13 cellular contexts compared by ENCODE assay signal in genomic region chr16:66619036-66619435, GRCh38. TPM values are rescaled to one million over a fixed set of nuclear protein-coding genes. Genes with fewer than 3 reads are reported as not detected.
DNase-seq lines count a peak whose midpoint lies in the region; ATAC-seq and TF ChIP-seq lines count a peak whose summit lies in the region.
"Had no signal": no experiment of that assay in that cellular context is flagged by ENCODE, and none has a peak within 500 bp of the region (broad histone marks: within the 10 kb centered on the region; RNA-seq: fewer than 3 reads in every experiment).

No MANE protein-coding gene starts in this region.

- in situ Hi-C loops in mammary epithelial cell (cut with MboI; ENCODE audit: low sequenced_read_pairs in 2 of 2): loop anchor here in 1 of 2 donors (25.0 kb wide), 1 partner anchor 243 kb away; no protein-coding TSS in a partner anchor

- DNase-seq in A673 (ENCODE audit: low spot score): no peak
- peak; percentile 60 for DNase-seq in LHCN-M2 (ENCODE audit: low read depth)
- peak; percentile 19 for DNase-seq in mammary epithelial cell
- DNase-seq in mesothelial cell of epicardium (ENCODE audit: low spot score in 2 of 2, unreplicated experiment in 2 of 2): no peak
- no peak for DNase-seq in iPS-NIHi11 (ENCODE audit: low spot score)
- no peak for DNase-seq in naive thymus-derived CD8-positive, alpha-beta T cell
- DNase-seq: activated naive CD8-positive, alpha-beta T cell treated with anti-CD3 and anti-CD28 coated beads, Interleukin-2, amount 10 ng/mL, durations not matched to agents 7 days and 5 days; effector CD4-positive, alpha-beta T cell; NCI-H2227 treated with DMSO at 0.1 percent for 48 hours had no signal

- POLR2A ChIA-PET in A673 (lab: Charles Lee; ENCODE audit: low non-redundant PET): no interaction called here
- POLR2A ChIA-PET in naive thymus-derived CD8-positive, alpha-beta T cell (lab: Charles Lee): no interaction called here

- CTCF ChIA-PET in A673 (lab: Charles Lee): no interaction called here
- CTCF ChIA-PET in mammary epithelial cell (lab: Charles Lee; ENCODE audit: low non-redundant PET): no interaction called here

- no peaks in the 10 kb centered on the region for H3K9me3 ChIP-seq in A673 (ENCODE audit: low read depth, low read length, poor library complexity, severe bottlenecking)
- H3K9me3 ChIP-seq in mammary epithelial cell (replicated peaks; ENCODE audit: insufficient read depth, low read length): no peaks in the 10 kb centered on the region
- H3K9me3 ChIP-seq: right atrium auricular region had no signal

- H3K27ac Mint-ChIP-seq in mesothelial cell of epicardium: peak overlapping the region; percentile 22
- H3K27ac Mint-ChIP-seq in naive thymus-derived CD8-positive, alpha-beta T cell: no peak overlapping the region
- H3K27ac Mint-ChIP-seq: activated naive CD8-positive, alpha-beta T cell treated with anti-CD3 and anti-CD28 coated beads, Interleukin-2, amount 10 ng/mL, durations not matched to agents 7 days and 5 days had no signal

- BruUV-seq in A673 (replicated peaks; lab: Mats Ljungman, UMichigan) (no TSS peak), mammary epithelial cell (replicated peaks; lab: Mats Ljungman, UMichigan) (no TSS peak)

- no peak for TF ChIP-seq CTCF in A673 (conservative IDR thresholded peaks at IDR 0.05; ENCODE audit: low read depth, low read length)
- no peak for TF ChIP-seq CTCF in mammary epithelial cell (conservative IDR thresholded peaks at IDR 0.05 in 1 of 2, IDR thresholded peaks at IDR 0.05 in 1 of 2; ENCODE audit: extremely low read depth in 1 of 2, insufficient read depth in 1 of 2, low read depth in 1 of 2, low read length in 2 of 2)
- no peak for TF ChIP-seq CTCF in mesothelial cell of epicardium (IDR thresholded peaks at IDR 0.05; ENCODE audit: unreplicated experiment)

- 37% methylated on average over 2 of the region's 2 CpGs for WGBS in mammary epithelial cell (ENCODE audit: low coverage, missing lambda C conversion rate)

- H3K4me1 Mint-ChIP-seq in mesothelial cell of epicardium: peaks cover 41% of the 10 kb centered on the region
- peaks cover 0 to 4% (median 0%) of the 10 kb centered on the region in 4 donors for H3K4me1 Mint-ChIP-seq in naive thymus-derived CD8-positive, alpha-beta T cell

- H3K27me3 ChIP-seq in A673 (replicated peaks; ENCODE audit: insufficient read depth, low read depth, low read length, poor library complexity): no peaks in the 10 kb centered on the region
- H3K27me3 ChIP-seq in mammary epithelial cell (ENCODE audit: insufficient read depth, low read length): no peaks in the 10 kb centered on the region
- H3K27me3 ChIP-seq: right atrium auricular region had no signal

- H3K27me3 Mint-ChIP-seq in mesothelial cell of epicardium (ENCODE audit: low read depth): no peaks in the 10 kb centered on the region
- no peaks in the 10 kb centered on the region for H3K27me3 Mint-ChIP-seq in naive thymus-derived CD8-positive, alpha-beta T cell

- intact Hi-C loops in A673 (cut with micrococcal nuclease; ENCODE audit: unreplicated experiment): no loop called here
- intact Hi-C loops in mammary epithelial cell (cut with micrococcal nuclease): loop anchor here (2.0 kb wide), 1 partner anchor 20 kb away; no protein-coding TSS in a partner anchor

- peak overlapping the region; percentile 39 for H3K27ac ChIP-seq in A673 (ENCODE audit: low read depth, low read length, poor library complexity, severe bottlenecking)
- peak overlapping the region; percentile 66 for H3K27ac ChIP-seq in mammary epithelial cell (ENCODE audit: insufficient read depth, low read depth, low read length)

- dilution Hi-C loops in mammary epithelial cell (cut with HindIII; ENCODE audit: low sequenced_read_pairs): no loop called here

- peak overlapping the region; percentile 18 for H3K9ac ChIP-seq in mammary epithelial cell (ENCODE audit: insufficient read depth, low read length)

- H3K36me3 Mint-ChIP-seq in mesothelial cell of epicardium: peaks cover 24% of the 10 kb centered on the region
- peaks cover 0 to 5% (median 0%) of the 10 kb centered on the region in 3 donors for H3K36me3 Mint-ChIP-seq in naive thymus-derived CD8-positive, alpha-beta T cell
- H3K36me3 Mint-ChIP-seq: activated naive CD8-positive, alpha-beta T cell treated with anti-CD3 and anti-CD28 coated beads, Interleukin-2, amount 10 ng/mL, durations not matched to agents 7 days and 5 days had no signal

- peaks cover 17% of the 10 kb centered on the region for H3K4me1 ChIP-seq in A673 (ENCODE audit: insufficient read depth, low read length, poor library complexity, severe bottlenecking)
- peaks cover 44% of the 10 kb centered on the region for H3K4me1 ChIP-seq in mammary epithelial cell (ENCODE audit: insufficient read depth, low read length)

- H3K4me2 ChIP-seq in mammary epithelial cell (ENCODE audit: insufficient read depth, low read depth, low read length): peak overlapping the region; percentile 54

- H3K4me3 Mint-ChIP-seq in mesothelial cell of epicardium: no peak overlapping the region
- H3K4me3 Mint-ChIP-seq in naive thymus-derived CD8-positive, alpha-beta T cell: no peak overlapping the region
- H3K4me3 Mint-ChIP-seq: activated naive CD8-positive, alpha-beta T cell treated with anti-CD3 and anti-CD28 coated beads, Interleukin-2, amount 10 ng/mL, durations not matched to agents 7 days and 5 days had no signal

- H2AFZ ChIP-seq in mammary epithelial cell (ENCODE audit: low read depth, low read length): no peak overlapping the region

- no peaks in the 10 kb centered on the region for H3K9me3 Mint-ChIP-seq in mesothelial cell of epicardium
- H3K9me3 Mint-ChIP-seq in naive thymus-derived CD8-positive, alpha-beta T cell: no peaks in the 10 kb centered on the region
- H3K9me3 Mint-ChIP-seq: activated naive CD8-positive, alpha-beta T cell treated with anti-CD3 and anti-CD28 coated beads, Interleukin-2, amount 10 ng/mL, durations not matched to agents 7 days and 5 days had no signal

- no peaks in the 10 kb centered on the region for H3K79me2 ChIP-seq in mammary epithelial cell (ENCODE audit: insufficient read depth, low read length)

- ATAC-seq in GM18867 (IDR thresholded peaks at IDR 0.05; ENCODE audit: unreplicated experiment) (no peak), GM21360 (IDR thresholded peaks at IDR 0.05; ENCODE audit: unreplicated experiment) (no peak)
- no peak for ATAC-seq in naive thymus-derived CD8-positive, alpha-beta T cell

- H4K20me1 ChIP-seq in mammary epithelial cell (ENCODE audit: insufficient read depth, low read length): no peaks in the 10 kb centered on the region

- H3K36me3 ChIP-seq in A673 (ENCODE audit: insufficient read depth, low read length, poor library complexity, severe bottlenecking) (peaks cover 2% of the 10 kb centered on the region), mammary epithelial cell (ENCODE audit: insufficient read depth, low read length) (peaks cover 8% of the 10 kb centered on the region)

- no peak overlapping the region for H3K4me3 ChIP-seq in A673 (ENCODE audit: low read depth, low read length, poor library complexity, severe bottlenecking)
- no peak overlapping the region for H3K4me3 ChIP-seq in mammary epithelial cell (replicated peaks in 1 of 3; ENCODE audit: insufficient read depth in 1 of 3, low read depth in 2 of 3, low read length in 3 of 3)
- H3K4me3 ChIP-seq: right atrium auricular region had no signal

RNA-seq across cellular contexts. Expression of gene CMTM3, which starts 14.5 kb away (rescaled TPM):
- total RNA-seq in A673 (2021) (25.5 and 31.1 TPM in 2 replicates), LHCN-M2 (2014; rRNA removed) (25.5 and 30.2 TPM in 2 replicates), mammary epithelial cell (10 to 100 TPM; 18.8 to 40.7 TPM), mesothelial cell of epicardium (56.9 to 60.7 TPM (median 59.3 TPM) in 3 replicates)
- 43.9 TPM for polyA plus RNA-seq in LHCN-M2 (2012)
- 23.8 TPM for polyA plus RNA-seq in mammary epithelial cell
- polyA minus RNA-seq in mammary epithelial cell: 20.4 TPM
- 10 to 100 TPM; 55.2 to 55.8 TPM for total RNA-seq in naive thymus-derived CD8-positive, alpha-beta T cell
- 10 to 100 TPM; 76.1 to 81.3 (median 78.5) TPM for polyA plus RNA-seq in naive thymus-derived CD8-positive, alpha-beta T cell

RNA-seq across cellular contexts. Expression of gene CMTM2, which starts 39.8 kb away (rescaled TPM):
- not detected in 2 replicates for total RNA-seq in A673 (2021)
- total RNA-seq in LHCN-M2 (2014; rRNA removed): not detected in 2 replicates
- 0.07 TPM for polyA plus RNA-seq in LHCN-M2 (2012)
- total RNA-seq in mammary epithelial cell: not detected
- 0.08 TPM for polyA plus RNA-seq in mammary epithelial cell
- polyA minus RNA-seq in mammary epithelial cell: not detected
- total RNA-seq in mesothelial cell of epicardium: 0.25 to 0.58 TPM (median 0.51 TPM) in 3 replicates
- under 1 TPM in 1 of 2 experiments, not detected in 1; 0.58 TPM for total RNA-seq in naive thymus-derived CD8-positive, alpha-beta T cell
- polyA plus RNA-seq in naive thymus-derived CD8-positive, alpha-beta T cell: under 1 TPM in 1 of 3 donors, not detected in 2; 0.18 TPM
- total RNA-seq: mucosa of gallbladder, right atrium auricular region had no signal

RNA-seq across cellular contexts. Expression of gene CMTM1, which starts 52.8 kb away (rescaled TPM):
- total RNA-seq in A673 (2021): 5.5 and 7.1 TPM in 2 replicates
- total RNA-seq in LHCN-M2 (2014; rRNA removed): 3.7 and 4.3 TPM in 2 replicates
- 2.2 TPM for polyA plus RNA-seq in LHCN-M2 (2012)
- total RNA-seq in mammary epithelial cell: 1 to 10 TPM; 2.7 to 2.8 TPM
- polyA plus RNA-seq in mammary epithelial cell: 1.5 TPM
- polyA minus RNA-seq in mammary epithelial cell: not detected
- 10.0 to 10.3 TPM (median 10.2 TPM) in 3 replicates for total RNA-seq in mesothelial cell of epicardium
- 1 to 10 TPM; 3.5 to 3.9 TPM for total RNA-seq in naive thymus-derived CD8-positive, alpha-beta T cell
- polyA plus RNA-seq in naive thymus-derived CD8-positive, alpha-beta T cell: under 1 TPM in 2 of 3 donors, not detected in 1; 0.48 to 0.50 TPM

Comparison
In these comparisons a context has a peak if more than half of its experiments do, and no peak if none do; other contexts are left out.
1. DNase-seq: peak in LHCN-M2 (single experiment) and mammary epithelial cell (single experiment); none in A673 (single experiment), mesothelial cell of epicardium (0 of 2), iPS-NIHi11 (single experiment) and naive thymus-derived CD8-positive, alpha-beta T cell (0 of 10).